Comparison of ENCODE assay signal across 22 cellular contexts in genomic region chr13:100565291-100565690, GRCh38.
"Had no signal": no experiment of that assay in that cellular context is flagged by ENCODE, and none has a peak within 500 bp of the region (broad histone marks: within the 10 kb centered on the region; RNA-seq: fewer than 3 reads in every experiment).

No MANE protein-coding gene starts in this region.

- H3K4me1 Mint-ChIP-seq: naive B cell; stimulated activated naive B cell treated with anti-CD40 and anti-IgM and Interleukin-4, amounts not matched to agents 10 μg/mL and 1 μg/mL and 100 μg/mL, for 72 hours had no signal

- H3K79me2 ChIP-seq: parathyroid adenoma had no signal

- DNase-seq: activated CD4-positive, alpha-beta T cell treated with anti-CD3 and anti-CD28 coated beads, Interleukin-2, amount 10 ng/mL, durations not matched to agents 24 days and 14 days; activated CD8-positive, alpha-beta T cell treated with anti-CD3 and anti-CD28 coated beads for 36 hours; activated effector memory CD4-positive, alpha-beta T cell treated with Interleukin-2 at 50 U/mL for 16 hours; activated naive CD4-positive, alpha-beta T cell treated with anti-CD3 and anti-CD28 coated beads, Interleukin-2, amount 50 U/mL, for 16 hours; activated T-cell treated with anti-CD3 and anti-CD28 coated beads, Interleukin-2, amount 50 U/mL, for 4 hours; adrenal gland; cerebellar nuclear complex; cortex of kidney; effector CD4-positive, alpha-beta T cell; gastrocnemius medialis; heart right ventricle; kidney glomerular epithelial cell; mesenchymal stem cell; mucosa of descending colon; naive B cell; stimulated activated CD4-positive, alpha-beta T cell treated with anti-CD3 and anti-CD28 coated beads, Interleukin-4, amount 100 ng/mL, for 4 hours; stimulated activated naive B cell treated with anti-CD40 and anti-IgM and Interleukin-4, amounts not matched to agents 10 μg/mL and 1 μg/mL and 100 μg/mL, for 72 hours; thyroid gland had no signal

- H3K27ac Mint-ChIP-seq: activated CD4-positive, alpha-beta T cell treated with anti-CD3 and anti-CD28 coated beads, Interleukin-2, amount 10 ng/mL, durations not matched to agents 24 days and 14 days; activated CD8-positive, alpha-beta T cell treated with anti-CD3 and anti-CD28 coated beads for 36 hours; stimulated activated naive B cell treated with anti-CD40 and anti-IgM and Interleukin-4, amounts not matched to agents 10 μg/mL and 1 μg/mL and 100 μg/mL, for 72 hours had no signal

- H3K9me3 Mint-ChIP-seq: activated CD4-positive, alpha-beta T cell treated with anti-CD3 and anti-CD28 coated beads, Interleukin-2, amount 10 ng/mL, durations not matched to agents 24 days and 14 days; activated CD8-positive, alpha-beta T cell treated with anti-CD3 and anti-CD28 coated beads for 36 hours; activated T-cell treated with anti-CD3 and anti-CD28 coated beads, Interleukin-2, amount 50 U/mL, for 4 hours had no signal

- H3K9ac ChIP-seq: parathyroid adenoma had no signal

- H3K27ac ChIP-seq: adrenal gland, gastrocnemius medialis, heart right ventricle, parathyroid adenoma, thyroid gland had no signal

- H3K27me3 ChIP-seq: adrenal gland, gastrocnemius medialis, heart right ventricle, thyroid gland had no signal

- H3K27me3 Mint-ChIP-seq: activated CD4-positive, alpha-beta T cell treated with anti-CD3 and anti-CD28 coated beads, Interleukin-2, amount 10 ng/mL, durations not matched to agents 24 days and 14 days; activated CD8-positive, alpha-beta T cell treated with anti-CD3 and anti-CD28 coated beads for 36 hours; naive B cell; stimulated activated naive B cell treated with anti-CD40 and anti-IgM and Interleukin-4, amounts not matched to agents 10 μg/mL and 1 μg/mL and 100 μg/mL, for 72 hours had no signal

- H3K4me3 Mint-ChIP-seq: activated CD4-positive, alpha-beta T cell treated with anti-CD3 and anti-CD28 coated beads, Interleukin-2, amount 10 ng/mL, durations not matched to agents 24 days and 14 days; activated CD8-positive, alpha-beta T cell treated with anti-CD3 and anti-CD28 coated beads for 36 hours; activated T-cell treated with anti-CD3 and anti-CD28 coated beads, Interleukin-2, amount 50 U/mL, for 4 hours; naive B cell; stimulated activated naive B cell treated with anti-CD40 and anti-IgM and Interleukin-4, amounts not matched to agents 10 μg/mL and 1 μg/mL and 100 μg/mL, for 72 hours had no signal

- H3K9me3 ChIP-seq: adrenal gland, gastrocnemius medialis, mucosa of descending colon, thyroid gland had no signal

- ATAC-seq: activated CD8-positive, alpha-beta T cell treated with anti-CD3 and anti-CD28 coated beads for 36 hours; activated T-cell treated with anti-CD3 and anti-CD28 coated beads, Interleukin-2, amount 50 U/mL, for 4 hours; esophagus mucosa; gastrocnemius medialis; heart right ventricle; mucosa of descending colon; sciatic nerve; stimulated activated naive B cell treated with anti-CD40 and anti-IgM and Interleukin-4, amounts not matched to agents 10 μg/mL and 1 μg/mL and 100 μg/mL, for 72 hours had no signal

- H3K4me3 ChIP-seq: adrenal gland, gastrocnemius medialis, heart right ventricle, mucosa of descending colon, smooth muscle cell, thyroid gland had no signal

- H3K4me2 ChIP-seq: smooth muscle cell had no signal

- H3K4me1 ChIP-seq: heart right ventricle, parathyroid adenoma, thyroid gland had no signal

- H3K36me3 ChIP-seq: adrenal gland, gastrocnemius medialis, heart right ventricle, thyroid gland had no signal

- H2AFZ ChIP-seq: parathyroid adenoma had no signal
